In the genomic region with DNA sequence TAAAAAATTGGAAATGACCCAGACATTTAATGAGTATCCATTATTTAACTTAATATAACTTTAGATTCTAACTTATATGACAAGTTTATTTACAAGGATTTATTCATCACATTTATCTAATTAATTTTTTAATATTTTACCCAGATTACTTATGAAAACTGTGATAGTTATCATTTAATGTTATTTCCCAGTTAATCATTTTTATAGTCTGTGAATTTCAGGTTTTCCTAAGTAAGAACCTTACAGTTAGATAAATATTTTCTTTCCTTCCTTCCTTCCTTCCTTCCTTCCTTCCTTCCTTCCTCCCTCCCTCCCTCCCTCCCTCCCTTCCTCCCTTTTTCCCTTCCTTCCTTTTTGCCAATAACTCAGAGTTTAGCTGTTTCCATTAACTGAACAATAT, we compare ENCODE assay signal across 7 cellular contexts.
"Had no signal": no experiment of that assay in that cellular context is flagged by ENCODE, and none has a peak within 500 bp of the region (broad histone marks: within the 10 kb centered on the region; RNA-seq: fewer than 3 reads in every experiment).

No MANE protein-coding gene starts in this region.

- H3K36me3 ChIP-seq: HAP-1 had no signal

- H3K27ac Mint-ChIP-seq: HFFc6 had no signal

- H3K4me2 ChIP-seq: KMS-11 had no signal

- H3K4me1 ChIP-seq: HAP-1 had no signal

- H3K9ac ChIP-seq: KMS-11 had no signal

- ATAC-seq: HCT116 had no signal

- H3K27ac ChIP-seq: HL-60, KMS-11 had no signal

- H3K4me3 ChIP-seq: HAP-1 had no signal

- H3K4me3 Mint-ChIP-seq: HFFc6 had no signal

- DNase-seq: GOT3, H7 had no signal
